18 cellular contexts compared by ENCODE assay signal in the genomic region with DNA sequence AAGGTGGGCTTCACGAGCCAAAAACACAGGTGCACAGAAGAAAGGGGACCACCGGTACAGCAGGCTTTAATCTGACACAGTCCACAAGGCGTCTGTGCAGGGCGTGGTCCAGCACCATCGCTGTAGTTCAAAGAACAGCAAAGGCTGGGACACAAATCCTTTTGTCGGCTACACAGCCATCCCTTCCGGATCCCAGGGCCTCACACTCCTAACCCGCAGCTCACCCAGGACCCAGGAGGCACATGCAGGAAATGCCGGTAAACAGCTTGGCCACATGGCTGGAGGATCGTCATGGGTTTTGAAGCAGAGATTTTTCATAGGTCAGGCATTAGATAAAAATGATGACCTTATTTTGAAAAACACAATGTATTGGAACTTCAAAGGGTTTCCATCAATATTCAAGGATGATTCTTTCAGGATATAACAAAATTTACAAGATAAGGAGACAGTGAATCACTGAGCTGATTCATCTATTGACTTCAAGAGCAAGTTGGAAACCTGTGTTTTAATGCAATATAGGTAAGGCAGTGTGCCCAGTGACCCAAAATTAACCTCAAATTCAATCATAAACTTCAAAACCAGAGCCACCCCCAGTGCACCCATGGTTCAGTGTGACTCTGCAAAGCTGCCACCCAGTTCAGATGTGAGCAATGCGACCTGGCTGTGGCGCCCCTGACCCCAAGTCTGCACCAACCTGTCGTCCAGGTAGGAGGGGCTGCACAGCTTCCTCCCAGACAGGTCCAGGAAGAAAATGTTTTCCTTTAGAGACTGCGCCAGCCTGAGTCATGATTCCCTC.
DNase-seq lines count a peak whose midpoint lies in the region; TF ChIP-seq lines count a peak whose summit lies in the region.
"Had no signal": no experiment of that assay in that cellular context is flagged by ENCODE, and none has a peak within 500 bp of the region (broad histone marks: within the 10 kb centered on the region; RNA-seq: fewer than 3 reads in every experiment).

No MANE protein-coding gene starts in this region.

- peak; percentile 27 for DNase-seq in activated CD4-positive, alpha-beta memory T cell treated with anti-CD3 and anti-CD28 coated beads for 36 hours
- no peak for DNase-seq in activated CD4-positive, alpha-beta memory T cell treated with anti-CD3 and anti-CD28 coated beads, Interleukin-2, amount 10 ng/mL, durations not matched to agents 7 days and 5 days
- DNase-seq in Caki2 (ENCODE audit: low read depth), result peak; percentile 56
- peak; percentile 40 for DNase-seq in RWPE1 (ENCODE audit: low spot score)
- DNase-seq in islet precursor cell, result peak; percentile 43
- no peak for DNase-seq in NCI-H128 (lab: John Stamatoyannopoulos, UW; ENCODE audit: unreplicated experiment)
- no peak for DNase-seq in NCI-H1417 (lab: John Stamatoyannopoulos, UW)
- DNase-seq in RPMI8226, result no peak
- DNase-seq: COR-L47, DMS53, NCI-H1105 treated with DMSO at 0.1 percent for 48 hours, NCI-H1930, NCI-H2171, NCI-H82, Peyer's patch, SJCRH30 had no signal

- intact Hi-C loops in activated CD4-positive, alpha-beta memory T cell treated with anti-CD3 and anti-CD28 coated beads for 36 hours (cut with micrococcal nuclease), result no loop called here

- no peaks in the 10 kb centered on the region for H3K36me3 Mint-ChIP-seq in activated CD4-positive, alpha-beta memory T cell treated with anti-CD3 and anti-CD28 coated beads for 36 hours
- H3K36me3 Mint-ChIP-seq in activated CD4-positive, alpha-beta memory T cell treated with anti-CD3 and anti-CD28 coated beads, Interleukin-2, amount 10 ng/mL, durations not matched to agents 7 days and 5 days (ENCODE audit: low read depth), result no peaks in the 10 kb centered on the region
- H3K36me3 Mint-ChIP-seq: CD14-positive monocyte had no signal

- H3K4me1 Mint-ChIP-seq in activated CD4-positive, alpha-beta memory T cell treated with anti-CD3 and anti-CD28 coated beads for 36 hours (ENCODE audit: low read depth), result no peaks in the 10 kb centered on the region
- H3K4me1 Mint-ChIP-seq in activated CD4-positive, alpha-beta memory T cell treated with anti-CD3 and anti-CD28 coated beads, Interleukin-2, amount 10 ng/mL, durations not matched to agents 7 days and 5 days, result no peaks in the 10 kb centered on the region
- H3K4me1 Mint-ChIP-seq: CD14-positive monocyte had no signal

- no peak overlapping the region for H3K27ac Mint-ChIP-seq in activated CD4-positive, alpha-beta memory T cell treated with anti-CD3 and anti-CD28 coated beads for 36 hours
- H3K27ac Mint-ChIP-seq in activated CD4-positive, alpha-beta memory T cell treated with anti-CD3 and anti-CD28 coated beads, Interleukin-2, amount 10 ng/mL, durations not matched to agents 7 days and 5 days, result no peak overlapping the region
- H3K27ac Mint-ChIP-seq: CD14-positive monocyte had no signal

- in situ Hi-C loops in Caki2 (cut with HindIII; ENCODE audit: low pct_unique_long_range_greater_than_20kb, low sequenced_read_pairs), result no loop called here

- peaks cover 8% of the 10 kb centered on the region for H3K9me3 Mint-ChIP-seq in activated CD4-positive, alpha-beta memory T cell treated with anti-CD3 and anti-CD28 coated beads for 36 hours
- no peaks in the 10 kb centered on the region for H3K9me3 Mint-ChIP-seq in activated CD4-positive, alpha-beta memory T cell treated with anti-CD3 and anti-CD28 coated beads, Interleukin-2, amount 10 ng/mL, durations not matched to agents 7 days and 5 days

- CTCF ChIA-PET in activated CD4-positive, alpha-beta memory T cell treated with anti-CD3 and anti-CD28 coated beads for 36 hours (lab: Charles Lee), result no interaction called here
- CTCF ChIA-PET in activated CD4-positive, alpha-beta memory T cell treated with anti-CD3 and anti-CD28 coated beads, Interleukin-2, amount 10 ng/mL, durations not matched to agents 7 days and 5 days (lab: Charles Lee), result no interaction called here
- CTCF ChIA-PET in RWPE1 (lab: Yijun Ruan, JAX), result interaction anchor here (0.7 kb wide), 1 partner anchor 522 kb away, joined by 5 read pairs; no protein-coding TSS in a partner anchor

- TF ChIP-seq CTCF in RWPE1 (conservative IDR thresholded peaks at IDR 0.05; ENCODE audit: low read depth), result no peak

- no peak overlapping the region for H3K4me3 Mint-ChIP-seq in activated CD4-positive, alpha-beta memory T cell treated with anti-CD3 and anti-CD28 coated beads for 36 hours
- H3K4me3 Mint-ChIP-seq in activated CD4-positive, alpha-beta memory T cell treated with anti-CD3 and anti-CD28 coated beads, Interleukin-2, amount 10 ng/mL, durations not matched to agents 7 days and 5 days, result no peak overlapping the region
- H3K4me3 Mint-ChIP-seq: CD14-positive monocyte had no signal

- no peaks in the 10 kb centered on the region for H3K27me3 Mint-ChIP-seq in activated CD4-positive, alpha-beta memory T cell treated with anti-CD3 and anti-CD28 coated beads for 36 hours
- H3K27me3 Mint-ChIP-seq in activated CD4-positive, alpha-beta memory T cell treated with anti-CD3 and anti-CD28 coated beads, Interleukin-2, amount 10 ng/mL, durations not matched to agents 7 days and 5 days, result no peaks in the 10 kb centered on the region

- no peak overlapping the region for H3K27ac ChIP-seq in RWPE1
- H3K27ac ChIP-seq: KMS-11, Peyer's patch, SJCRH30 had no signal

- POLR2A ChIA-PET in activated CD4-positive, alpha-beta memory T cell treated with anti-CD3 and anti-CD28 coated beads for 36 hours (lab: Charles Lee), result no interaction called here
- POLR2A ChIA-PET in activated CD4-positive, alpha-beta memory T cell treated with anti-CD3 and anti-CD28 coated beads, Interleukin-2, amount 10 ng/mL, durations not matched to agents 7 days and 5 days (lab: Charles Lee), result no interaction called here
- POLR2A ChIA-PET in RWPE1 (lab: Yijun Ruan, JAX; ENCODE audit: low non-redundant PET), result no interaction called here

Comparison
In these comparisons a context has a peak if more than half of its experiments do, and no peak if none do; other contexts are left out.
1. DNase-seq: peak in activated CD4-positive, alpha-beta memory T cell treated with anti-CD3 and anti-CD28 coated beads for 36 hours (single experiment), Caki2 (single experiment), RWPE1 (single experiment) and islet precursor cell (single experiment); none in activated CD4-positive, alpha-beta memory T cell treated with anti-CD3 and anti-CD28 coated beads, Interleukin-2, amount 10 ng/mL, durations not matched to agents 7 days and 5 days (single experiment), NCI-H128 (single experiment), NCI-H1417 (0 of 3) and RPMI8226 (single experiment).